ENCODE assay signal across 8 cellular contexts in genomic region chr21:43719748-43720538, GRCh38. TPM values are rescaled to one million over a fixed set of nuclear protein-coding genes. Genes with fewer than 3 reads are reported as not detected.
A peak's percentile ranks its signal among the peaks of the same experiment; 100 is the strongest.
DNase-seq lines count a peak whose midpoint lies in the region.

No MANE protein-coding gene starts in this region.

- H3K36me3 ChIP-seq in NT2/D1 (ENCODE audit: insufficient read depth, insufficient read length, low read length), result peaks cover 36% of the 10 kb centered on the region
- H3K36me3 ChIP-seq in duodenal mucosa (ENCODE audit: control insufficient read depth in 1 of 2, insufficient read depth in 2 of 2, low read length in 2 of 2), result peaks cover 4 to 13% of the 10 kb centered on the region in 2 donors
- H3K36me3 ChIP-seq in muscle layer of duodenum (ENCODE audit: control insufficient read depth in 1 of 2, insufficient read depth in 2 of 2, low read length in 2 of 2), result peaks cover 0 to 5% of the 10 kb centered on the region in 2 donors

- H3K4me1 ChIP-seq in NT2/D1 (ENCODE audit: insufficient read depth, insufficient read length) (peaks cover 25% of the 10 kb centered on the region), duodenal mucosa (ENCODE audit: control insufficient read depth in 1 of 2, insufficient read depth in 2 of 2, low read length in 2 of 2) (peaks cover 30 to 39% of the 10 kb centered on the region in 2 donors), muscle layer of duodenum (ENCODE audit: control insufficient read depth in 1 of 2, insufficient read depth in 2 of 2, low read length in 2 of 2) (peaks cover 15 to 29% of the 10 kb centered on the region in 2 donors)

- peak overlapping the region; percentile 79 for H3K4me3 Mint-ChIP-seq in activated CD4-positive, alpha-beta T cell treated with anti-CD3 and anti-CD28 coated beads, Interleukin-2, amount 10 ng/mL, durations not matched to agents 7 days and 5 days

- H3K9me3 Mint-ChIP-seq in activated CD4-positive, alpha-beta T cell treated with anti-CD3 and anti-CD28 coated beads, Interleukin-2, amount 10 ng/mL, durations not matched to agents 7 days and 5 days, result no peaks in the 10 kb centered on the region

- POLR2A ChIA-PET in activated CD4-positive, alpha-beta T cell treated with anti-CD3 and anti-CD28 coated beads, Interleukin-2, amount 10 ng/mL, durations not matched to agents 7 days and 5 days (lab: Charles Lee), result interaction anchor here (0.9 kb wide), 1 partner anchor 9 kb away, joined by 4 read pairs; no protein-coding TSS in a partner anchor

- H3K36me3 Mint-ChIP-seq in activated CD4-positive, alpha-beta T cell treated with anti-CD3 and anti-CD28 coated beads, Interleukin-2, amount 10 ng/mL, durations not matched to agents 7 days and 5 days (ENCODE audit: low read depth), result peaks cover 4% of the 10 kb centered on the region

- H3K4me3 ChIP-seq in NT2/D1 (ENCODE audit: insufficient read length, low read depth), result peak overlapping the region; percentile 99
- H3K4me3 ChIP-seq in duodenal mucosa (ENCODE audit: low read depth in 1 of 2, low read length in 2 of 2), result peak overlapping the region; percentile 94 to 95
- H3K4me3 ChIP-seq in muscle layer of duodenum (ENCODE audit: low read depth in 1 of 2, low read length in 2 of 2), result peak overlapping the region; percentile 84 to 89

- H3K27ac ChIP-seq in duodenal mucosa (ENCODE audit: low read depth, low read length), result peak overlapping the region; percentile 87
- H3K27ac ChIP-seq in muscle layer of duodenum (ENCODE audit: low read length), result peak overlapping the region; percentile 45

- H3K27ac Mint-ChIP-seq in activated CD4-positive, alpha-beta T cell treated with anti-CD3 and anti-CD28 coated beads, Interleukin-2, amount 10 ng/mL, durations not matched to agents 7 days and 5 days, result peak overlapping the region; percentile 85

- H3K27me3 Mint-ChIP-seq in activated CD4-positive, alpha-beta T cell treated with anti-CD3 and anti-CD28 coated beads, Interleukin-2, amount 10 ng/mL, durations not matched to agents 7 days and 5 days, result peaks cover 20% of the 10 kb centered on the region

- CTCF ChIA-PET in activated CD4-positive, alpha-beta T cell treated with anti-CD3 and anti-CD28 coated beads, Interleukin-2, amount 10 ng/mL, durations not matched to agents 7 days and 5 days (lab: Charles Lee), result interaction anchor here (1.1 kb wide), 1 partner anchor 11 kb away, joined by 4 read pairs; no protein-coding TSS in a partner anchor

- H3K9ac ChIP-seq in NT2/D1 (ENCODE audit: insufficient read length, low read depth) (peak overlapping the region; percentile 99), duodenal mucosa (ENCODE audit: low read depth in 1 of 2, low read length in 2 of 2) (peak overlapping the region; percentile 95 to 98)

- H3K9me3 ChIP-seq in NT2/D1 (ENCODE audit: insufficient read depth, low read length) (no peaks in the 10 kb centered on the region), duodenal mucosa (ENCODE audit: control insufficient read depth in 1 of 2, low read length in 2 of 2) (no peaks in the 10 kb centered on the region), muscle layer of duodenum (ENCODE audit: control insufficient read depth in 1 of 2, low read length in 2 of 2) (no peaks in the 10 kb centered on the region)

- H3K27me3 ChIP-seq in NT2/D1 (ENCODE audit: insufficient read depth, insufficient read length) (peaks cover 45% of the 10 kb centered on the region), duodenal mucosa (ENCODE audit: control insufficient read depth in 1 of 2, insufficient read depth in 2 of 2, low read length in 2 of 2) (no peaks in the 10 kb centered on the region), muscle layer of duodenum (ENCODE audit: low read depth, low read length) (no peaks in the 10 kb centered on the region)

- peaks cover 32% of the 10 kb centered on the region for H3K4me1 Mint-ChIP-seq in activated CD4-positive, alpha-beta T cell treated with anti-CD3 and anti-CD28 coated beads, Interleukin-2, amount 10 ng/mL, durations not matched to agents 7 days and 5 days

- no peak for DNase-seq in activated CD4-positive, alpha-beta T cell treated with anti-CD3 and anti-CD28 coated beads, Interleukin-2, amount 10 ng/mL, durations not matched to agents 7 days and 5 days
- no peak for DNase-seq in activated CD4-positive, alpha-beta T cell treated with anti-CD3 and anti-CD28 coated beads, Interleukin-2, amount 50 U/mL, for 4 hours
- no peak for DNase-seq in NT2/D1 (ENCODE audit: low read depth, low spot score)
- no peak for DNase-seq in stimulated activated CD8-positive, alpha-beta memory T cell treated with anti-CD3 and anti-CD28 coated beads, Interleukin-4, amount 100 ng/mL, for 48 hours
- no peak for DNase-seq in dedifferentiated amniotic fluid mesenchymal stem cell (ENCODE audit: extremely low spot score)
- no peak for DNase-seq in SKM-1 (lab: John Stamatoyannopoulos, UW; ENCODE audit: unreplicated experiment)

RNA-seq across cellular contexts. Expression of gene PDXK, which starts 1.0 kb away (rescaled TPM):
- total RNA-seq in activated CD4-positive, alpha-beta T cell treated with anti-CD3 and anti-CD28 coated beads, Interleukin-2, amount 10 ng/mL, durations not matched to agents 7 days and 5 days, result 10 to 100 TPM; 74.0 to 81.4 TPM

RNA-seq across cellular contexts. Expression of gene CSTB, which starts 56.2 kb away (rescaled TPM):
- total RNA-seq in activated CD4-positive, alpha-beta T cell treated with anti-CD3 and anti-CD28 coated beads, Interleukin-2, amount 10 ng/mL, durations not matched to agents 7 days and 5 days, result 10 to 100 TPM; 44.4 to 48.7 TPM
